Comparison of ENCODE assay signal across 8 cellular contexts in genomic region chr3:50256978-50257890, GRCh38. TPM values are rescaled to one million over a fixed set of nuclear protein-coding genes. Genes with fewer than 3 reads are reported as not detected.
A peak's percentile ranks its signal among the peaks of the same experiment; 100 is the strongest.
DNase-seq lines count a peak whose midpoint lies in the region; FAIRE-seq and TF ChIP-seq lines count a peak whose summit lies in the region.

No MANE protein-coding gene starts in this region.

- no peaks in the 10 kb centered on the region for H4K20me1 ChIP-seq in keratinocyte (ENCODE audit: control insufficient read depth, extremely low read depth, insufficient read depth, low read length)

- H3K27me3 Mint-ChIP-seq in activated T-helper 1 cell treated with anti-CD3 and anti-CD28 coated beads, Interleukin-12 subunit alpha, Interleukin-12 subunit beta, Interleukin-2, Interleukin-4 antibody, amounts not matched to agents 30 ng/mL and 10 ng/mL and 1 ng/mL, durations not matched to agents 14 hours and 24 hours and 36 hours (ENCODE audit: insufficient read depth): peaks cover 1% of the 10 kb centered on the region

- peaks cover 18% of the 10 kb centered on the region for H3K36me3 Mint-ChIP-seq in activated T-helper 1 cell treated with anti-CD3 and anti-CD28 coated beads, Interleukin-12 subunit alpha, Interleukin-12 subunit beta, Interleukin-2, Interleukin-4 antibody, amounts not matched to agents 30 ng/mL and 10 ng/mL and 1 ng/mL, durations not matched to agents 14 hours and 24 hours and 36 hours (ENCODE audit: low read depth)

- H3K27ac Mint-ChIP-seq in activated T-helper 1 cell treated with anti-CD3 and anti-CD28 coated beads, Interleukin-12 subunit alpha, Interleukin-12 subunit beta, Interleukin-2, Interleukin-4 antibody, amounts not matched to agents 30 ng/mL and 10 ng/mL and 1 ng/mL, durations not matched to agents 14 hours and 24 hours and 36 hours: peak overlapping the region; percentile 40

- H3K4me3 ChIP-seq in keratinocyte (ENCODE audit: control insufficient read depth in 2 of 3, extremely low read depth in 1 of 3, insufficient read depth in 2 of 3, low read depth in 1 of 3, low read length in 3 of 3) (no peak overlapping the region), uterus (no peak overlapping the region)

- H3K9me3 Mint-ChIP-seq in activated T-helper 1 cell treated with anti-CD3 and anti-CD28 coated beads, Interleukin-12 subunit alpha, Interleukin-12 subunit beta, Interleukin-2, Interleukin-4 antibody, amounts not matched to agents 30 ng/mL and 10 ng/mL and 1 ng/mL, durations not matched to agents 14 hours and 24 hours and 36 hours: no peaks in the 10 kb centered on the region

- H3K36me3 ChIP-seq in keratinocyte (ENCODE audit: control insufficient read depth in 2 of 2, extremely low read depth in 1 of 2, insufficient read depth in 2 of 2, low read length in 2 of 2): peaks cover 23 to 33% of the 10 kb centered on the region in 2 experiments
- H3K36me3 ChIP-seq in uterus: no peaks in the 10 kb centered on the region

- TF ChIP-seq POLR2A in uterus (IDR thresholded peaks at IDR 0.05): no peak

- TF ChIP-seq CTCF in keratinocyte (optimal IDR thresholded peaks at IDR 0.05 in 1 of 3, IDR thresholded peaks at IDR 0.05 in 1 of 3, conservative IDR thresholded peaks at IDR 0.05 in 1 of 3; ENCODE audit: extremely low read depth in 1 of 3, insufficient read depth in 2 of 3, low read length in 3 of 3) (peak in 2 of 3 experiments; percentile 49 to 63), uterus (IDR thresholded peaks at IDR 0.05) (peak in 2 of 4 experiments; percentile 17 to 19)

- no peak overlapping the region for H3K4me3 Mint-ChIP-seq in activated T-helper 1 cell treated with anti-CD3 and anti-CD28 coated beads, Interleukin-12 subunit alpha, Interleukin-12 subunit beta, Interleukin-2, Interleukin-4 antibody, amounts not matched to agents 30 ng/mL and 10 ng/mL and 1 ng/mL, durations not matched to agents 14 hours and 24 hours and 36 hours

- peaks cover 30% of the 10 kb centered on the region for H3K4me1 ChIP-seq in keratinocyte (ENCODE audit: control insufficient read depth, extremely low read depth, insufficient read depth, low read length)
- peaks cover 0 to 16% of the 10 kb centered on the region in 2 donors for H3K4me1 ChIP-seq in uterus

- dilution Hi-C loops in keratinocyte (cut with MboI; ENCODE audit: extremely low pct_ligation_motif_present, low sequenced_read_pairs): no loop called here

- H3K27me3 ChIP-seq in keratinocyte (ENCODE audit: control insufficient read depth, extremely low read depth, insufficient read depth, low read length): no peaks in the 10 kb centered on the region
- no peaks in the 10 kb centered on the region for H3K27me3 ChIP-seq in uterus

- no peak overlapping the region for H2AFZ ChIP-seq in keratinocyte (ENCODE audit: control insufficient read depth, low read length)

- no peak overlapping the region for H3K4me2 ChIP-seq in keratinocyte (ENCODE audit: control insufficient read depth, extremely low read depth, insufficient read depth, low read depth, low read length)

- no peaks in the 10 kb centered on the region for H3K4me1 Mint-ChIP-seq in activated T-helper 1 cell treated with anti-CD3 and anti-CD28 coated beads, Interleukin-12 subunit alpha, Interleukin-12 subunit beta, Interleukin-2, Interleukin-4 antibody, amounts not matched to agents 30 ng/mL and 10 ng/mL and 1 ng/mL, durations not matched to agents 14 hours and 24 hours and 36 hours (ENCODE audit: low read depth)

- H3K27ac ChIP-seq in keratinocyte (ENCODE audit: control insufficient read depth, insufficient read depth, low read length) (no peak overlapping the region), uterus (peak overlapping the region; percentile 97 to 99)

- DNase-seq in COLO668 (lab: John Stamatoyannopoulos, UW; ENCODE audit: unreplicated experiment): peak; percentile 47
- peak; percentile 15 for DNase-seq in HCEC 1CT
- DNase-seq in activated T-helper 1 cell treated with anti-CD3 and anti-CD28 coated beads, Interleukin-12 subunit alpha, Interleukin-12 subunit beta, Interleukin-2, Interleukin-4 antibody, amounts not matched to agents 30 ng/mL and 10 ng/mL and 1 ng/mL, durations not matched to agents 14 hours and 24 hours and 36 hours (ENCODE audit: low spot score): no peak
- no peak for DNase-seq in keratinocyte (ENCODE audit: low read depth, low spot score)
- no peak for DNase-seq in uterus
- no peak for DNase-seq in NCI-H2171 (lab: John Stamatoyannopoulos, UW)
- DNase-seq in KG1 (lab: John Stamatoyannopoulos, UW): no peak
- no peak for DNase-seq in NCI-H526 treated with DMSO at 0.1 percent for 48 hours (lab: John Stamatoyannopoulos, UW)

- no peak for FAIRE-seq in keratinocyte (lab: Jason Lieb, UNC)

- H3K9me3 ChIP-seq in keratinocyte (ENCODE audit: control insufficient read depth, low read depth, low read length) (no peaks in the 10 kb centered on the region), uterus (no peaks in the 10 kb centered on the region)

- intact Hi-C loops in activated T-helper 1 cell treated with anti-CD3 and anti-CD28 coated beads, Interleukin-12 subunit alpha, Interleukin-12 subunit beta, Interleukin-2, Interleukin-4 antibody, amounts not matched to agents 30 ng/mL and 10 ng/mL and 1 ng/mL, durations not matched to agents 14 hours and 24 hours and 36 hours (cut with micrococcal nuclease): no loop called here
- intact Hi-C loops in uterus (cut with DNase I; ENCODE audit: low total_unique reads): no loop called here

- peaks cover 10% of the 10 kb centered on the region for H3K79me2 ChIP-seq in keratinocyte (ENCODE audit: control insufficient read depth, insufficient read depth, low read length)

- H3K9me1 ChIP-seq in keratinocyte (ENCODE audit: control insufficient read depth, extremely low read depth, insufficient read depth, low read length): no peaks in the 10 kb centered on the region

- H3K9ac ChIP-seq in keratinocyte (ENCODE audit: control insufficient read depth, extremely low read depth, insufficient read depth, low read length): no peak overlapping the region

RNA-seq across cellular contexts. Expression of gene SEMA3B, which starts 11.7 kb away (rescaled TPM):
- 0.49 and 1.0 TPM in 2 replicates for total RNA-seq in activated T-helper 1 cell treated with anti-CD3 and anti-CD28 coated beads, Interleukin-12 subunit alpha, Interleukin-12 subunit beta, Interleukin-2, Interleukin-4 antibody, amounts not matched to agents 30 ng/mL and 10 ng/mL and 1 ng/mL, durations not matched to agents 14 hours and 24 hours and 36 hours
- polyA plus RNA-seq in keratinocyte: 0.33 to 0.81 TPM (median 0.58 TPM) in 3 replicates
- polyA plus RNA-seq in keratinocyte (2011; ENCODE audit: low read depth): 1.2 TPM
- 0.23 and 0.26 TPM in 2 replicates for polyA plus RNA-seq in keratinocyte (2011; cell fraction: cytosol; rRNA removed)
- 2.5 and 3.3 TPM in 2 replicates for polyA plus RNA-seq in keratinocyte (2011; cell fraction: nucleus; rRNA removed)
- 0.52 and 0.86 TPM in 2 replicates for polyA plus RNA-seq in keratinocyte (2012; ENCODE audit: low replicate concordance)
- polyA minus RNA-seq in keratinocyte: 0.29 to 0.33 TPM (median 0.30 TPM) in 3 replicates
- 8.8 TPM for polyA minus RNA-seq in keratinocyte (2011; cell fraction: cytosol; rRNA and poly(A)+ RNA removed)
- polyA minus RNA-seq in keratinocyte (2011; cell fraction: nucleus; rRNA and poly(A)+ RNA removed): 2.9 and 3.7 TPM in 2 replicates
- total RNA-seq in uterus: 100 to 1,000 TPM in 1 of 4 donors, 10 to 100 TPM in 3; 24.1 to 113 (median 77.2) TPM

RNA-seq across cellular contexts. Expression of gene GNAI2, which starts 21.2 kb away (rescaled TPM):
- total RNA-seq in activated T-helper 1 cell treated with anti-CD3 and anti-CD28 coated beads, Interleukin-12 subunit alpha, Interleukin-12 subunit beta, Interleukin-2, Interleukin-4 antibody, amounts not matched to agents 30 ng/mL and 10 ng/mL and 1 ng/mL, durations not matched to agents 14 hours and 24 hours and 36 hours: 237 and 238 TPM in 2 replicates
- 268 to 419 TPM (median 341 TPM) in 3 replicates for polyA plus RNA-seq in keratinocyte
- polyA plus RNA-seq in keratinocyte (2011; ENCODE audit: low read depth): 90.9 TPM
- 360 and 497 TPM in 2 replicates for polyA plus RNA-seq in keratinocyte (2011; cell fraction: cytosol; rRNA removed)
- polyA plus RNA-seq in keratinocyte (2011; cell fraction: nucleus; rRNA removed): 163 and 215 TPM in 2 replicates
- 96.9 and 241 TPM in 2 replicates for polyA plus RNA-seq in keratinocyte (2012; ENCODE audit: low replicate concordance)
- 357 to 545 TPM (median 495 TPM) in 3 replicates for polyA minus RNA-seq in keratinocyte
- 236 TPM for polyA minus RNA-seq in keratinocyte (2011; cell fraction: cytosol; rRNA and poly(A)+ RNA removed)
- polyA minus RNA-seq in keratinocyte (2011; cell fraction: nucleus; rRNA and poly(A)+ RNA removed): 63.3 and 89.7 TPM in 2 replicates
- total RNA-seq in uterus: 100 to 1,000 TPM; 123 to 325 (median 173) TPM

RNA-seq across cellular contexts. Expression of gene LSMEM2, which starts 21.7 kb away (rescaled TPM):
- total RNA-seq in activated T-helper 1 cell treated with anti-CD3 and anti-CD28 coated beads, Interleukin-12 subunit alpha, Interleukin-12 subunit beta, Interleukin-2, Interleukin-4 antibody, amounts not matched to agents 30 ng/mL and 10 ng/mL and 1 ng/mL, durations not matched to agents 14 hours and 24 hours and 36 hours: not detected in 2 replicates
- not detected in 3 replicates for polyA plus RNA-seq in keratinocyte
- not detected for polyA plus RNA-seq in keratinocyte (2011; ENCODE audit: low read depth)
- not detected in 2 replicates for polyA plus RNA-seq in keratinocyte (2011; cell fraction: cytosol; rRNA removed)
- polyA plus RNA-seq in keratinocyte (2011; cell fraction: nucleus; rRNA removed): 0.17 TPM in 1 of 2 replicates, not detected in the other
- polyA plus RNA-seq in keratinocyte (2012; ENCODE audit: low replicate concordance): not detected in 2 replicates
- polyA minus RNA-seq in keratinocyte: not detected in 3 replicates
- polyA minus RNA-seq in keratinocyte (2011; cell fraction: cytosol; rRNA and poly(A)+ RNA removed): not detected
- polyA minus RNA-seq in keratinocyte (2011; cell fraction: nucleus; rRNA and poly(A)+ RNA removed): not detected in 2 replicates
- total RNA-seq in uterus: 1 to 10 TPM in 1 of 4 donors, under 1 TPM in 1, not detected in 2; 0.90 to 1.5 TPM

RNA-seq across cellular contexts. Expression of gene IFRD2, which starts 35.0 kb away (rescaled TPM):
- 215 TPM in 2 replicates for total RNA-seq in activated T-helper 1 cell treated with anti-CD3 and anti-CD28 coated beads, Interleukin-12 subunit alpha, Interleukin-12 subunit beta, Interleukin-2, Interleukin-4 antibody, amounts not matched to agents 30 ng/mL and 10 ng/mL and 1 ng/mL, durations not matched to agents 14 hours and 24 hours and 36 hours
- 43.1 to 90.4 TPM (median 50.3 TPM) in 3 replicates for polyA plus RNA-seq in keratinocyte
- 25.7 TPM for polyA plus RNA-seq in keratinocyte (2011; ENCODE audit: low read depth)
- 48.9 and 70.6 TPM in 2 replicates for polyA plus RNA-seq in keratinocyte (2011; cell fraction: cytosol; rRNA removed)
- 110 and 122 TPM in 2 replicates for polyA plus RNA-seq in keratinocyte (2011; cell fraction: nucleus; rRNA removed)
- 67.8 and 89.0 TPM in 2 replicates for polyA plus RNA-seq in keratinocyte (2012; ENCODE audit: low replicate concordance)
- polyA minus RNA-seq in keratinocyte: 48.6 to 148 TPM (median 53.7 TPM) in 3 replicates
- polyA minus RNA-seq in keratinocyte (2011; cell fraction: cytosol; rRNA and poly(A)+ RNA removed): 67.9 TPM
- 32.0 and 34.3 TPM in 2 replicates for polyA minus RNA-seq in keratinocyte (2011; cell fraction: nucleus; rRNA and poly(A)+ RNA removed)
- total RNA-seq in uterus: 10 to 100 TPM; 14.1 to 81.5 (median 25.1) TPM

RNA-seq across cellular contexts. Expression of gene HYAL3, which starts 42.0 kb away (rescaled TPM):
- total RNA-seq in activated T-helper 1 cell treated with anti-CD3 and anti-CD28 coated beads, Interleukin-12 subunit alpha, Interleukin-12 subunit beta, Interleukin-2, Interleukin-4 antibody, amounts not matched to agents 30 ng/mL and 10 ng/mL and 1 ng/mL, durations not matched to agents 14 hours and 24 hours and 36 hours: 7.9 and 8.0 TPM in 2 replicates
- polyA plus RNA-seq in keratinocyte: 6.6 to 15.6 TPM (median 10.3 TPM) in 3 replicates
- polyA plus RNA-seq in keratinocyte (2011; ENCODE audit: low read depth): 1.3 TPM
- 8.8 and 15.8 TPM in 2 replicates for polyA plus RNA-seq in keratinocyte (2011; cell fraction: cytosol; rRNA removed)
- polyA plus RNA-seq in keratinocyte (2011; cell fraction: nucleus; rRNA removed): 14.3 and 18.5 TPM in 2 replicates
- 3.2 and 9.2 TPM in 2 replicates for polyA plus RNA-seq in keratinocyte (2012; ENCODE audit: low replicate concordance)
- polyA minus RNA-seq in keratinocyte: 5.2 to 15.4 TPM (median 14.1 TPM) in 3 replicates
- 15.5 TPM for polyA minus RNA-seq in keratinocyte (2011; cell fraction: cytosol; rRNA and poly(A)+ RNA removed)
- polyA minus RNA-seq in keratinocyte (2011; cell fraction: nucleus; rRNA and poly(A)+ RNA removed): 7.7 and 8.8 TPM in 2 replicates
- total RNA-seq in uterus: 1 to 10 TPM in 3 of 4 donors, not detected in 1; 1.9 to 3.9 (median 3.3) TPM

Comparison
In these comparisons a context has a peak if more than half of its experiments do, and no peak if none do; other contexts are left out.
1. DNase-seq: peak in COLO668 (single experiment) and HCEC 1CT (single experiment); none in activated T-helper 1 cell treated with anti-CD3 and anti-CD28 coated beads, Interleukin-12 subunit alpha, Interleukin-12 subunit beta, Interleukin-2, Interleukin-4 antibody, amounts not matched to agents 30 ng/mL and 10 ng/mL and 1 ng/mL, durations not matched to agents 14 hours and 24 hours and 36 hours (single experiment), keratinocyte (single experiment), uterus (0 of 2), NCI-H2171 (single experiment), KG1 (single experiment) and NCI-H526 treated with DMSO at 0.1 percent for 48 hours (single experiment).
2. RNA of gene SEMA3B, which starts 11.7 kb away (total RNA-seq): 24.1 to 113 TPM in uterus; 0.49 to 1.0 TPM in activated T-helper 1 cell treated with anti-CD3 and anti-CD28 coated beads, Interleukin-12 subunit alpha, Interleukin-12 subunit beta, Interleukin-2, Interleukin-4 antibody, amounts not matched to agents 30 ng/mL and 10 ng/mL and 1 ng/mL, durations not matched to agents 14 hours and 24 hours and 36 hours; every median in the first group is over 10 times any median in the second.